20 cellular contexts compared by ENCODE assay signal in the genomic region with DNA sequence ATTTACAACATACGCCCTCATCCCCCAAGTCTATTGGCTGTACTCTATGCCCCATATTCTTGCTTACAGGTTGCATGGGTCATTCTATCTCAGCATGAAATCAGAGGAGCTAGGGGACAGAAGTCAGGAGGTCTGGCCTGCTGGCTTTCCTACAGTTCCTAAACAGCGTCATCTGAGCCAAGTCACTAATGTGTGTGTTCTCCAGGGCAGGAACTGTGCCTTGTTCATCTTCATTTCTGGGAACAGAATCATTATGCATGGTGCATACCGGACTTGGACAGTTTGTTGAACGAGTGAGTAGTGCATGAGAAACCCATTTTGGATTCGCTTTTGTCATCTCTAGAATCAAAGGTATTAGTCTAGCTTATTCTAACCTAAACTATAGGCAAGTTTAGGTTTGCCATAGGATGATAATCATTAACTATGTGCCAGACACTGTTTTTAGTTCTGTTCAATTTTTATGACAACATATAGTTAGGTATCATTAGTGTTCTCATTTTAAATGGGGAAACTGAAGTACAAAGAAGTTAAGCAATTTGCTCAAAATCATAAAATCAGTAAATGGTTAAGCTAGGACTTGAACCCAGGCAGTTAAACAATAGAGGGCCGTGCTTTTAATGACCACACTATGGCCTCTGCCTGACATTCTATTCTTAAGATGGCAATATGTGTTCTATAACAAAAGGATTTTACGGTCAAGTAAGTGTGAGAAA.
"Had no signal": no experiment of that assay in that cellular context is flagged by ENCODE, and none has a peak within 500 bp of the region (broad histone marks: within the 10 kb centered on the region; RNA-seq: fewer than 3 reads in every experiment).

No MANE protein-coding gene starts in this region.

- H2AFZ ChIP-seq: hepatocyte had no signal

- H3K4me3 ChIP-seq: hepatocyte, left lung, upper lobe of right lung had no signal

- H3K4me1 ChIP-seq: upper lobe of right lung had no signal

- H3K9me3 ChIP-seq: left lung, upper lobe of right lung had no signal

- H3K4me2 ChIP-seq: hepatocyte had no signal

- H3K79me2 ChIP-seq: hepatocyte had no signal

- H3K27ac Mint-ChIP-seq: activated naive CD8-positive, alpha-beta T cell; activated T-helper 2 cell treated with anti-CD3 and anti-CD28 coated beads, Interferon-gamma antibody, Interleukin-2, Interleukin-4, amounts not matched to agents 10 μg/mL and 5 μg/mL and 100 μg/mL, durations not matched to agents 14 hours and 24 hours and 36 hours; progenitor cell of endocrine pancreas had no signal

- H3K27me3 ChIP-seq: hepatocyte, left lung, upper lobe of right lung had no signal

- DNase-seq: activated CD4-positive, alpha-beta T cell treated with anti-CD3 and anti-CD28 coated beads, Interleukin-2, amount 50 U/mL, for 1 hour; activated CD4-positive, CD25-positive, alpha-beta regulatory T cell treated with anti-CD3 and anti-CD28 coated beads, Interleukin-2, amount 50 U/mL, for 72 hours; activated CD8-positive, alpha-beta memory T cell treated with anti-CD3 and anti-CD28 coated beads for 24 hours; activated CD8-positive, alpha-beta memory T cell treated with anti-CD3 and anti-CD28 coated beads, Interleukin-2, amount 50 U/mL, for 48 hours; activated naive CD4-positive, alpha-beta T cell; activated T-cell treated with anti-CD3 and anti-CD28 coated beads, Interleukin-2, amount 50 U/mL, for 4 hours; cortex of kidney; erythroblast; foreskin melanocyte; immature natural killer cell; left lung; naive thymus-derived CD8-positive, alpha-beta T cell; stimulated activated CD4-positive, alpha-beta T cell treated with anti-CD3 and anti-CD28 coated beads, Interleukin-4, amount 100 ng/mL, for 24 hours; stimulated activated naive CD4-positive, alpha-beta T cell treated with Interleukin-2 at 50 U/mL for 16 hours; SW 1271; upper lobe of right lung had no signal

- H3K4me3 Mint-ChIP-seq: activated naive CD8-positive, alpha-beta T cell; activated T-cell treated with anti-CD3 and anti-CD28 coated beads, Interleukin-2, amount 50 U/mL, for 4 hours; immature natural killer cell had no signal

- H3K27me3 Mint-ChIP-seq: activated naive CD8-positive, alpha-beta T cell; naive thymus-derived CD8-positive, alpha-beta T cell had no signal

- H3K36me3 Mint-ChIP-seq: activated naive CD8-positive, alpha-beta T cell; immature natural killer cell; naive thymus-derived CD8-positive, alpha-beta T cell had no signal

- H3K27ac ChIP-seq: left lung, upper lobe of right lung had no signal

- H3K36me3 ChIP-seq: left lung, upper lobe of right lung had no signal
